13 cellular contexts compared by ENCODE assay signal in the genomic region with DNA sequence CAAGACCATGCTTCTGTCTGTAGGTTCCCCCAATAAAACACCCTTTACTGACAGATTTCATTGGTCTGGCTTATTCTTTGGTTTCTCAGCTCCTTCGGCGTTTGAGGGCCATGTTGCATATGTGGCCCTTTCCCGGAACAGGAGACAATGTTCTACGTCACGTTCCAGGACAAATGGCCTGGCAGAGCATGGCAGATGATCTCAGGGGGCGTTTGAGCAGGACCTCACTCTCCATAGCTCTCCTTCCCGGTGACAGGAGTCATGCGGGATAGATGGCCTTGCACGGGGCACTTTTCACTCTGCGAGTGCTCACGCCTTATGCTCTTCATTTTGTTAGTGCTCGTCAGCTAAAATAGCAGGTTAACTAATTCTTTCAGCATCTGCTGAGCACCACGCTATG. TPM values are rescaled to one million over a fixed set of nuclear protein-coding genes. Genes with fewer than 3 reads are reported as not detected.
A peak's percentile ranks its signal among the peaks of the same experiment; 100 is the strongest.
DNase-seq lines count a peak whose midpoint lies in the region; ATAC-seq and TF ChIP-seq lines count a peak whose summit lies in the region.
"Had no signal": no experiment of that assay in that cellular context is flagged by ENCODE, and none has a peak within 500 bp of the region (broad histone marks: within the 10 kb centered on the region; RNA-seq: fewer than 3 reads in every experiment).

No MANE protein-coding gene starts in this region.

- ATAC-seq in left lobe of liver: no peak

- no peak overlapping the region for H3K4me2 ChIP-seq in osteoblast (ENCODE audit: insufficient read depth, low read length)

- no peaks in the 10 kb centered on the region for H3K27me3 ChIP-seq in right atrium auricular region
- H3K27me3 ChIP-seq in osteoblast (ENCODE audit: insufficient read depth, low read length): peaks cover 2% of the 10 kb centered on the region
- no peaks in the 10 kb centered on the region for H3K27me3 ChIP-seq in vagina

- H3K27me3 Mint-ChIP-seq in Calu3 (ENCODE audit: unreplicated experiment) (no peaks in the 10 kb centered on the region), chondrocyte (ENCODE audit: low read depth) (no peaks in the 10 kb centered on the region)

- no peaks in the 10 kb centered on the region for H4K20me1 ChIP-seq in osteoblast (ENCODE audit: insufficient read depth, low read length)

- H3K4me3 Mint-ChIP-seq in Calu3 (ENCODE audit: low read depth, unreplicated experiment) (no peak overlapping the region), chondrocyte (ENCODE audit: unreplicated experiment) (no peak overlapping the region)

- intact Hi-C loops in cardiac septum (cut with DNase I): no loop called here
- intact Hi-C loops in vagina (cut with DNase I): no loop called here
- intact Hi-C loops in Calu3 (cut with micrococcal nuclease; ENCODE audit: unreplicated experiment): no loop called here

- H3K9me3 ChIP-seq in right atrium auricular region (no peaks in the 10 kb centered on the region), osteoblast (ENCODE audit: low read depth, low read length) (no peaks in the 10 kb centered on the region), vagina (no peaks in the 10 kb centered on the region)
- H3K9me3 ChIP-seq: BE2C, Caco-2 had no signal

- no peak for TF ChIP-seq POLR2A in vagina (IDR thresholded peaks at IDR 0.05)

- H3K36me3 ChIP-seq in right atrium auricular region (no peaks in the 10 kb centered on the region), osteoblast (ENCODE audit: insufficient read depth, low read length) (no peaks in the 10 kb centered on the region), vagina (no peaks in the 10 kb centered on the region)
- H3K36me3 ChIP-seq: BE2C had no signal

- H3K4me1 Mint-ChIP-seq in Calu3 (ENCODE audit: low read depth, unreplicated experiment) (no peaks in the 10 kb centered on the region), chondrocyte (ENCODE audit: low read depth) (peaks cover 6% of the 10 kb centered on the region)

- peaks cover 0 to 9% of the 10 kb centered on the region in 2 donors for H3K4me1 ChIP-seq in right atrium auricular region
- peaks cover 3% of the 10 kb centered on the region for H3K4me1 ChIP-seq in osteoblast (ENCODE audit: insufficient read depth, low read length)
- peaks cover 10% of the 10 kb centered on the region for H3K4me1 ChIP-seq in vagina
- H3K4me1 ChIP-seq: BE2C had no signal

- DNase-seq in right atrium auricular region (ENCODE audit: low spot score) (peak; percentile 47), cardiac septum (ENCODE audit: low spot score) (no peak), left lobe of liver (ENCODE audit: low spot score) (peak; percentile 18), osteoblast (ENCODE audit: insufficient read length, low spot score, missing footprints) (peak; percentile 53), vagina (ENCODE audit: extremely low spot score in 2 of 2) (peak; percentile 40 to 65), Calu3 (no peak), chondrocyte (ENCODE audit: low spot score) (no peak), NCI-H446 treated with DMSO at 0.1 percent for 48 hours (lab: John Stamatoyannopoulos, UW) (no peak)
- DNase-seq: BE2C; CD8-positive, alpha-beta memory T cell; DMS53 had no signal

- TF ChIP-seq CTCF in right atrium auricular region (IDR thresholded peaks at IDR 0.05) (no peak), osteoblast (IDR thresholded peaks at IDR 0.05; ENCODE audit: extremely low read depth, low read depth, low read length) (no peak), vagina (IDR thresholded peaks at IDR 0.05) (no peak), Calu3 (IDR thresholded peaks at IDR 0.05; ENCODE audit: unreplicated experiment) (no peak), chondrocyte (IDR thresholded peaks at IDR 0.05) (no peak)

- BruUV-seq in Calu3 (replicated peaks; lab: Mats Ljungman, UMichigan): no TSS peak

- CTCF ChIA-PET in Calu3 (lab: Charles Lee): no interaction called here

- no peak overlapping the region for H3K4me3 ChIP-seq in right atrium auricular region
- H3K4me3 ChIP-seq in osteoblast (ENCODE audit: insufficient read depth, low read length): no peak overlapping the region
- H3K4me3 ChIP-seq in vagina: no peak overlapping the region

- no peak overlapping the region for H3K27ac ChIP-seq in right atrium auricular region
- H3K27ac ChIP-seq in osteoblast (ENCODE audit: low read depth, low read length): no peak overlapping the region
- no peak overlapping the region for H3K27ac ChIP-seq in vagina
- H3K27ac ChIP-seq: C4-2B had no signal

- H3K9me3 Mint-ChIP-seq in Calu3 (ENCODE audit: low read depth, unreplicated experiment) (no peaks in the 10 kb centered on the region), chondrocyte (ENCODE audit: low read depth) (no peaks in the 10 kb centered on the region)
- H3K9me3 Mint-ChIP-seq: CD8-positive, alpha-beta memory T cell had no signal

- no peaks in the 10 kb centered on the region for H3K79me2 ChIP-seq in osteoblast (ENCODE audit: insufficient read depth, low read length)

- no peak overlapping the region for H2AFZ ChIP-seq in osteoblast (ENCODE audit: low read length)

- H3K36me3 Mint-ChIP-seq in Calu3 (ENCODE audit: insufficient read depth, unreplicated experiment) (no peaks in the 10 kb centered on the region), chondrocyte (ENCODE audit: low read depth) (no peaks in the 10 kb centered on the region)

- H3K27ac Mint-ChIP-seq in Calu3 (ENCODE audit: unreplicated experiment): no peak overlapping the region
- no peak overlapping the region for H3K27ac Mint-ChIP-seq in chondrocyte (ENCODE audit: unreplicated experiment)

RNA-seq across cellular contexts. Expression of gene ATP11A, which starts 5.4 kb away (rescaled TPM):
- 10 to 100 TPM; 31.8 to 48.6 TPM for total RNA-seq in right atrium auricular region
- 96.5 TPM for total RNA-seq in cardiac septum
- 36.0 TPM for total RNA-seq in left lobe of liver
- total RNA-seq in osteoblast: 7.6 and 7.7 TPM in 2 replicates
- 33.4 TPM for total RNA-seq in vagina
- total RNA-seq in Calu3 (2022): 113 and 115 TPM in 2 replicates
- total RNA-seq in chondrocyte: 13.1 to 22.2 TPM (median 15.4 TPM) in 3 replicates

Comparison
In these comparisons a context has a peak if more than half of its experiments do, and no peak if none do; other contexts are left out.
1. DNase-seq: peak in right atrium auricular region (single experiment), left lobe of liver (single experiment), osteoblast (single experiment) and vagina (2 of 2); none in cardiac septum (single experiment), Calu3 (single experiment), chondrocyte (single experiment) and NCI-H446 treated with DMSO at 0.1 percent for 48 hours (single experiment).